In the genomic region with DNA sequence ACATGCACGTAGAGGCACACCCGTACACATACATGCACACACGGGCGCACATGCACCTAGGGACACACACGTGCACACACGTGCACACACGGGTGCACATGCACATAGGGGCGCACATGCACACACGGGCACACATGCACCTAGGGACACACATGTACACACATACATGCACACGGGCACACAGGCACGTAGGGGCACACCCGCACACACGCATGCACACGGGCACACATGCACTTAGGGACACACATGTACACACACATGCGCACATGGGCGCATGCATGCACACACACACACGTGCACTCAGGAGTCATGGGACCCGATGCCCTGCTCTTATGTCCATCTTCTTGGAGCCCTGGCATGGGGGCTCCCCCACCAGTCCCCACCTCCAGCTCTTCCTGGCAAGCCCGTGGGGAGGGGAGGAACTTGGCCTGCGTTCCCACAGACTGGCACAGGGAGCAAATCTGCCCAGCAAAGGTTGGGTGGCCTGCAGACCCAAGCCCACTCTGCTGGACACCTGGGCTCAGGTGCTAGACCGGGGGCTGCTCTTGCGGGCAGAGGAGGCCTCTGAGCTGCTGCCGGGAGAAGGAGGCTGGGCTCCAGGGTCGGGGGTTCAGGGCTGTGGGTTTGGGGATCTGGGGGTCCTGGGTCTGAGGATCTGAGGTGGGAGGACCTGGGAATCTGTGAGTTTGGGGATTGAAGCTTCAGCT, we compare ENCODE assay signal across 24 cellular contexts. TPM values are rescaled to one million over a fixed set of nuclear protein-coding genes. Genes with fewer than 3 reads are reported as not detected.
"Had no signal": no experiment of that assay in that cellular context is flagged by ENCODE, and none has a peak within 500 bp of the region (broad histone marks: within the 10 kb centered on the region; RNA-seq: fewer than 3 reads in every experiment).

No MANE protein-coding gene starts in this region.

- H3K9me3 ChIP-seq: heart right ventricle, left lung, prostate gland, right atrium auricular region, sigmoid colon, stomach, thyroid gland had no signal

- H3K27me3 ChIP-seq: right atrium auricular region, thyroid gland had no signal

- H3K4me3 ChIP-seq: dorsolateral prefrontal cortex, heart right ventricle, left lung, prostate gland, right atrium auricular region, sigmoid colon, stomach, thyroid gland had no signal

- H3K36me3 ChIP-seq: heart right ventricle, left lung, prostate gland, right atrium auricular region, sigmoid colon, stomach, thyroid gland had no signal

- H3K4me1 Mint-ChIP-seq: naive thymus-derived CD8-positive, alpha-beta T cell; stimulated activated effector memory CD8-positive, alpha-beta T cell treated with anti-CD3 and anti-CD28 coated beads, Interleukin-12 subunit alpha, Interleukin-12 subunit beta, amount 100 ng/mL, for 72 hours had no signal

- H3K9me3 Mint-ChIP-seq: naive thymus-derived CD8-positive, alpha-beta T cell; stimulated activated effector memory CD8-positive, alpha-beta T cell treated with anti-CD3 and anti-CD28 coated beads, Interleukin-12 subunit alpha, Interleukin-12 subunit beta, amount 100 ng/mL, for 72 hours; type B pancreatic cell had no signal

- H3K4me1 ChIP-seq: foreskin keratinocyte, left lung, prostate gland, sigmoid colon had no signal

- H3K36me3 Mint-ChIP-seq: naive thymus-derived CD8-positive, alpha-beta T cell; type B pancreatic cell had no signal

- ATAC-seq: esophagus mucosa; foreskin keratinocyte; heart right ventricle; left cardiac atrium; left lung; naive thymus-derived CD8-positive, alpha-beta T cell; stimulated activated effector memory CD8-positive, alpha-beta T cell treated with anti-CD3 and anti-CD28 coated beads, Interleukin-12 subunit alpha, Interleukin-12 subunit beta, amount 100 ng/mL, for 72 hours had no signal

- H3K27ac Mint-ChIP-seq: stimulated activated effector memory CD8-positive, alpha-beta T cell treated with anti-CD3 and anti-CD28 coated beads, Interleukin-12 subunit alpha, Interleukin-12 subunit beta, amount 100 ng/mL, for 72 hours; type B pancreatic cell had no signal

- DNase-seq: dorsolateral prefrontal cortex; effector CD4-positive, alpha-beta T cell; foreskin keratinocyte; glutamatergic neuron; heart right ventricle; hippocampal formation; left cardiac atrium; naive thymus-derived CD8-positive, alpha-beta T cell; sigmoid colon; stimulated activated CD4-positive, alpha-beta T cell treated with anti-CD3 and anti-CD28 coated beads, Interleukin-2, amount 100 ng/mL, for 24 hours; stimulated activated CD4-positive, alpha-beta T cell treated with anti-CD3 and anti-CD28 coated beads, Interleukin-4, amount 100 ng/mL, for 24 hours; stimulated activated naive CD4-positive, alpha-beta T cell treated with Interleukin-2 at 50 U/mL for 16 hours; stomach; thyroid gland had no signal

- H3K27ac ChIP-seq: dorsolateral prefrontal cortex, epithelial cell of prostate, foreskin keratinocyte, heart right ventricle, left lung, prostate gland, right atrium auricular region, sigmoid colon, stomach, thyroid gland had no signal

- FAIRE-seq: colon, islet of Langerhans had no signal

- H3K27me3 Mint-ChIP-seq: naive thymus-derived CD8-positive, alpha-beta T cell had no signal

- H3K4me3 Mint-ChIP-seq: naive thymus-derived CD8-positive, alpha-beta T cell; stimulated activated effector memory CD8-positive, alpha-beta T cell treated with anti-CD3 and anti-CD28 coated beads, Interleukin-12 subunit alpha, Interleukin-12 subunit beta, amount 100 ng/mL, for 72 hours; type B pancreatic cell had no signal

RNA-seq across cellular contexts. Expression of a gene that starts 51.4 kb away (rescaled TPM):
- total RNA-seq: myocyte had no signal
- polyA plus RNA-seq: naive thymus-derived CD8-positive, alpha-beta T cell had no signal
